Comparison of ENCODE assay signal across 21 cellular contexts in the genomic region with DNA sequence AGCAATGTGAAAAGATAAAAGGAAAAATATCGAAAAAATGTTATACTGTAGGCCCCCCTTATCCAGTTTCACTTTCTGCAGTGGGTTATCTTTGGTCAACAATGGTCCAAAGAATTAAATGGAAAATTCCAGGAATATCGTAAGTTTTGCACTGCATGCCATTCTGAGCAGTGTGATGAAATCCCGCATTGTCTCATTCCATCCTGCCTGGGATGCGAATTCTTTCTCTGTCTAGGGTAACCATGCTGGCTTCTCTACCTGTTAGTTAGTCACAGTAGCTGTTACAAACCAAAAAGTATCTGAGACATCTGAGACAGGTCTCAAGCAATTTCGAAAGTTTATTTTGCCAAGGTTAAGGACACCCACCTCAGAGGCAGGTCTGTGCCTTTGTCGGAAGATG.
"Had no signal": no experiment of that assay in that cellular context is flagged by ENCODE, and none has a peak within 500 bp of the region (broad histone marks: within the 10 kb centered on the region; RNA-seq: fewer than 3 reads in every experiment).

No MANE protein-coding gene starts in this region.

- H3K27ac ChIP-seq: brain microvascular endothelial cell, colonic mucosa, epithelial cell of prostate, left ventricle myocardium inferior, psoas muscle, upper lobe of left lung had no signal

- H3K36me3 ChIP-seq: brain microvascular endothelial cell, colonic mucosa, left ventricle myocardium inferior, upper lobe of left lung had no signal

- H3K9me3 ChIP-seq: colonic mucosa, left ventricle myocardium inferior, psoas muscle, upper lobe of left lung had no signal

- DNase-seq: activated CD4-positive, alpha-beta memory T cell treated with anti-CD3 and anti-CD28 coated beads for 36 hours; activated CD4-positive, alpha-beta T cell treated with anti-CD3 and anti-CD28 coated beads for 36 hours; activated gamma-delta T cell treated with Interleukin-2 at 50 U/mL for 16 hours; activated naive CD8-positive, alpha-beta T cell treated with anti-CD3 and anti-CD28 coated beads, Interleukin-2, amount 10 ng/mL, durations not matched to agents 7 days and 5 days; activated T-cell treated with anti-CD3 and anti-CD28 coated beads for 4 hours; anterior cingulate cortex; brain microvascular endothelial cell; central memory CD4-positive, alpha-beta T cell; colonic mucosa; endodermal cell; kidney glomerular epithelial cell; left ventricle myocardium inferior; mammary epithelial cell; psoas muscle; right cardiac atrium; small intestine; stimulated activated CD4-positive, alpha-beta T cell treated with anti-CD3 and anti-CD28 coated beads, Interleukin-15, amount 100 ng/mL, for 24 hours; stimulated activated CD4-positive, alpha-beta T cell treated with anti-CD3 and anti-CD28 coated beads, Interleukin-2, amount 100 ng/mL, for 48 hours; stimulated activated naive CD8-positive, alpha-beta T cell treated with anti-CD3 and anti-CD28 coated beads, Interleukin-15, amount 100 ng/mL, for 72 hours had no signal

- H3K4me1 ChIP-seq: colonic mucosa, psoas muscle had no signal

- H3K27me3 ChIP-seq: brain microvascular endothelial cell, colonic mucosa, upper lobe of left lung had no signal

- H3K4me3 ChIP-seq: colonic mucosa, left ventricle myocardium inferior, psoas muscle, upper lobe of left lung had no signal
